In the genomic region with DNA sequence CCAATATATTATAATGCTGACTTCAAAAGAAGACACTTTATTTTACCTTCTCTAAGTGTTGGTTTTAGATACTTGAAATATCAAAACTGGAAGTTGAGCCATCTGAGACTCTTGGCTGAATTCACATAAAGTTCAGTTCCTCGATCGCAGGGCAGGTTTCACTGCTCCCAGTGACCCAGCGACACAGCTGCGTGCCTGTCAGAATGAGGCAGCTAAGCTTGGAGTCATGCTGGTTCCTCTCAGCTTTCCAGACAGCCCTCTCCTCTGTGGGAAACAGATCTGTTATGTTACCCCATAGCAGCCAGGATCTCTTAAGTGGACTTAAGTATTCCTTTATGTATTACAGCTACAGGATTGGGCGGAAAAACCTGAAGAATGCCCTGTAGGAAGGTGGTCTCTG, we compare ENCODE assay signal across 12 cellular contexts.
A peak's percentile ranks its signal among the peaks of the same experiment; 100 is the strongest.
DNase-seq lines count a peak whose midpoint lies in the region; ATAC-seq, FAIRE-seq and TF ChIP-seq lines count a peak whose summit lies in the region.
"Had no signal": no experiment of that assay in that cellular context is flagged by ENCODE, and none has a peak within 500 bp of the region (broad histone marks: within the 10 kb centered on the region; RNA-seq: fewer than 3 reads in every experiment).

No MANE protein-coding gene starts in this region.

- no peaks in the 10 kb centered on the region for H3F3A ChIP-seq in neural progenitor cell (ENCODE audit: low read depth)

- H3K4me1 Mint-ChIP-seq in neural progenitor cell, result peaks cover 19% of the 10 kb centered on the region

- CTCF ChIA-PET in GM12878 (lab: Yijun Ruan, JAX), result interaction anchor here (1.1 kb wide), 1 partner anchor 329 kb away, joined by 3 read pairs; no protein-coding TSS in a partner anchor

- TF ChIP-seq CTCF in GM12878 (IDR thresholded peaks at IDR 0.05 in 2 of 3, conservative IDR thresholded peaks at IDR 0.05 in 1 of 3; ENCODE audit: control insufficient read depth in 2 of 3, extremely low read depth in 1 of 3, insufficient read depth in 1 of 3, low read depth in 3 of 3, low read length in 3 of 3) (no peak), neural progenitor cell (IDR thresholded peaks at IDR 0.05) (no peak)

- H3K27ac ChIP-seq in GM12878 (ENCODE audit: control insufficient read depth, insufficient read depth), result peak overlapping the region; percentile 9; the same call in 1 of the 2 replicates
- H3K27ac ChIP-seq in neural progenitor cell, result no peak overlapping the region
- H3K27ac ChIP-seq: Peyer's patch, thoracic aorta had no signal

- RAD21 ChIA-PET in GM12878 (lab: Charles Lee; ENCODE audit: unreplicated experiment), result interaction anchor here (0.7 kb wide), 1 partner anchor 171 kb away, joined by 3 read pairs; no protein-coding TSS in a partner anchor

- 97% methylated on average over 5 of the region's 5 CpGs for WGBS in GM12878 (ENCODE audit: insufficient coverage, insufficient replicate concordance, low lambda C conversion rate, missing lambda C conversion rate)

- H3K9ac ChIP-seq in GM12878 (ENCODE audit: control insufficient read depth, insufficient read depth, low read length), result no peak overlapping the region
- H3K9ac ChIP-seq in neural progenitor cell, result no peak overlapping the region

- H3K9me3 Mint-ChIP-seq in neural progenitor cell, result no peaks in the 10 kb centered on the region

- peak overlapping the region; percentile 35 for H3K4me2 ChIP-seq in GM12878 (ENCODE audit: control insufficient read depth, insufficient read depth)
- H3K4me2 ChIP-seq in neural progenitor cell, result no peak overlapping the region

- DNase-seq in GM19240 (ENCODE audit: insufficient read length, low spot score) (peak; percentile 32), GM12878 (ENCODE audit: low read depth, low spot score) (no peak), neural progenitor cell (ENCODE audit: low spot score) (peak; percentile 70), epidermal melanocyte (ENCODE audit: insufficient read length, low spot score) (no peak), HTR-8/SVneo (ENCODE audit: insufficient read length, low spot score) (no peak), NCI-H2107 (lab: John Stamatoyannopoulos, UW) (no peak)
- DNase-seq: anterior cingulate cortex, DMS79 treated with DMSO at 0.1 percent for 48 hours, Peyer's patch had no signal

- H3K27me3 ChIP-seq in GM12878 (replicated peaks in 1 of 2; ENCODE audit: control insufficient read depth in 2 of 2, insufficient read depth in 2 of 2, low read length in 1 of 2) (no peaks in the 10 kb centered on the region), neural progenitor cell (no peaks in the 10 kb centered on the region)
- H3K27me3 ChIP-seq: Peyer's patch had no signal

- H3K79me2 ChIP-seq in GM12878 (ENCODE audit: control insufficient read depth, insufficient read depth, low read length) (no peaks in the 10 kb centered on the region), neural progenitor cell (ENCODE audit: low read depth) (no peaks in the 10 kb centered on the region)

- peak; percentile 30 for ATAC-seq in HG03139 (IDR thresholded peaks at IDR 0.05; ENCODE audit: unreplicated experiment)
- ATAC-seq in GM12878, result peak; percentile 23; the same call in 1 of the 3 replicates
- ATAC-seq in GM18505 (IDR thresholded peaks at IDR 0.05; ENCODE audit: unreplicated experiment), result no peak

- no peak overlapping the region for H3K4me3 ChIP-seq in GM12878
- no peak overlapping the region for H3K4me3 ChIP-seq in neural progenitor cell
- H3K4me3 ChIP-seq: Peyer's patch, thoracic aorta had no signal

- POLR2A ChIA-PET in GM12878 (lab: Charles Lee), result no interaction called here

- no peak for TF ChIP-seq RAD21 in GM12878 (IDR thresholded peaks at IDR 0.05; ENCODE audit: insufficient read depth, low read depth, low read length)

- BruUV-seq in GM12878 (replicated peaks; lab: Mats Ljungman, UMichigan), result no TSS peak

- in situ Hi-C loops in GM12878 (cut with MboI), result no loop called here

- H3K27ac Mint-ChIP-seq in neural progenitor cell, result no peak overlapping the region

- H3K4me1 ChIP-seq in GM12878 (ENCODE audit: control insufficient read depth, insufficient read depth, low read length), result peaks cover 11% of the 10 kb centered on the region; the same call in 1 of the 2 replicates
- peaks cover 13% of the 10 kb centered on the region for H3K4me1 ChIP-seq in neural progenitor cell

- H3K27me3 Mint-ChIP-seq in neural progenitor cell (ENCODE audit: insufficient read depth, low read depth), result peaks cover 2% of the 10 kb centered on the region

- H3K36me3 Mint-ChIP-seq in neural progenitor cell, result peaks cover 7% of the 10 kb centered on the region

- SMC1A ChIA-PET in GM12878 (lab: Charles Lee; ENCODE audit: uncharacterized antibody, unreplicated experiment), result interaction anchor here (0.8 to 1.0 kb wide), 3 partner anchors 8 to 27 kb away, joined by 3 read pairs; no protein-coding TSS in a partner anchor

- H3K36me3 ChIP-seq in GM12878 (ENCODE audit: control insufficient read depth in 2 of 2, insufficient read depth in 2 of 2, low read length in 1 of 2) (no peaks in the 10 kb centered on the region), neural progenitor cell (no peaks in the 10 kb centered on the region)
- H3K36me3 ChIP-seq: thoracic aorta had no signal

- TF ChIP-seq EP300 in GM12878 (IDR thresholded peaks at IDR 0.05; ENCODE audit: borderline replicate concordance in 1 of 2, control insufficient read depth in 1 of 2, low read depth in 2 of 2, low read length in 2 of 2), result no peak

- TF ChIP-seq POLR2A in GM12878 (IDR thresholded peaks at IDR 0.05; ENCODE audit: low read depth, low read length) (no peak), GM18505 (IDR thresholded peaks at IDR 0.05; ENCODE audit: borderline replicate concordance, extremely low read depth, insufficient read depth, insufficient read length) (no peak)

- intact Hi-C loops in GM12878 (cut with micrococcal nuclease; ENCODE audit: unreplicated experiment), result no loop called here

- no peaks in the 10 kb centered on the region for H3K9me3 ChIP-seq in GM12878 (replicated peaks; ENCODE audit: control insufficient read depth, insufficient read depth, low read length)
- no peaks in the 10 kb centered on the region for H3K9me3 ChIP-seq in neural progenitor cell (ENCODE audit: low read depth)
- H3K9me3 ChIP-seq: Peyer's patch, thoracic aorta had no signal

- no peak for FAIRE-seq in GM12878 (lab: Jason Lieb, UNC)
- no peak for FAIRE-seq in HTR-8/SVneo (lab: Jason Lieb, UNC)

- H2AFZ ChIP-seq in GM12878 (ENCODE audit: control insufficient read depth, low read depth, low read length), result no peak overlapping the region
- H2AFZ ChIP-seq in neural progenitor cell (replicated peaks), result no peak overlapping the region

- no peak overlapping the region for H3K4me3 Mint-ChIP-seq in neural progenitor cell

- H4K20me1 ChIP-seq in GM12878 (ENCODE audit: control insufficient read depth, insufficient read depth), result no peaks in the 10 kb centered on the region
- H4K20me1 ChIP-seq in neural progenitor cell (ENCODE audit: low read depth), result peaks cover 26% of the 10 kb centered on the region

TF ChIP-seq in GM12878, 131 proteins besides CTCF, POLR2A, EP300 and RAD21:
- TF ChIP-seq BHLHE40 (IDR thresholded peaks at IDR 0.05; ENCODE audit: borderline replicate concordance in 1 of 2, low read depth in 2 of 2, low read length in 1 of 2) (no peak), RAD51 (IDR thresholded peaks at IDR 0.05) (no peak), MEF2A (IDR thresholded peaks at IDR 0.05; ENCODE audit: insufficient read depth, low read depth, low read length) (no peak)

Comparison
In these comparisons a context has a peak if more than half of its experiments do, and no peak if none do; other contexts are left out.
1. DNase-seq: peak in GM19240 (single experiment) and neural progenitor cell (single experiment); none in GM12878 (single experiment), epidermal melanocyte (single experiment), HTR-8/SVneo (single experiment) and NCI-H2107 (single experiment).